9 cellular contexts compared by ENCODE assay signal in the genomic region with DNA sequence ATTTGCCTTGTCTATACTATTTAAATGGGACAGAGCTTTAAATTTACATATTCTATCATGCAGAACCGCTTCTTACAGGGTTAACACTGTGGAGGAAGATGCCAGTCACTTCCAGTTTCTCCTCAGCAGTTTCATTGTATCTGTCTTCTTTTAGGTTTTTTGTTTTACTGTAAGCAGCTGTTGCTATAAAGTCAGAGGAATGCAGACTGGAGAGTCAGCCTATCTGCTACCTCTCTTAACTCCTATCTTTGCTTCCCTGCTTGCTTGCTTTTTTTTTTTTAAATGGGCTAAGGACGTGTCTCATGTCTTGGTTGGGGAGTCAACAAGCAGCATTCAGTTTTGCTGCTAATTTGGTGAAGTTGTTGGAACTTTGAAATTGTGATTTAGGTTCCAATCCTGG. TPM values are rescaled to one million over a fixed set of nuclear protein-coding genes. Genes with fewer than 3 reads are reported as not detected.
DNase-seq lines count a peak whose midpoint lies in the region; ATAC-seq, FAIRE-seq and TF ChIP-seq lines count a peak whose summit lies in the region.
"Had no signal": no experiment of that assay in that cellular context is flagged by ENCODE, and none has a peak within 500 bp of the region (broad histone marks: within the 10 kb centered on the region; RNA-seq: fewer than 3 reads in every experiment).

No MANE protein-coding gene starts in this region.

- peaks cover 100% of the 10 kb centered on the region for H4K20me1 ChIP-seq in hepatocyte (ENCODE audit: insufficient read depth, poor library complexity, severe bottlenecking)

- no peak for TF ChIP-seq CTCF in hepatocyte (IDR thresholded peaks at IDR 0.05; ENCODE audit: poor library complexity)
- no peak for TF ChIP-seq CTCF in nephron progenitor cell (IDR thresholded peaks at IDR 0.05)
- no peak for TF ChIP-seq CTCF in prostate gland (IDR thresholded peaks at IDR 0.05)

- H3K4me1 ChIP-seq in hepatocyte (ENCODE audit: insufficient read depth) (peaks cover 4% of the 10 kb centered on the region), prostate gland (replicated peaks) (no peaks in the 10 kb centered on the region)

- no peaks in the 10 kb centered on the region for H3K36me3 ChIP-seq in hepatocyte (replicated peaks; ENCODE audit: insufficient read depth, low read depth)
- H3K36me3 ChIP-seq in prostate gland = no peaks in the 10 kb centered on the region

- H3K79me2 ChIP-seq in hepatocyte = peaks cover 100% of the 10 kb centered on the region

- H3K27ac Mint-ChIP-seq in nephron progenitor cell = no peak overlapping the region

- peaks cover 6% of the 10 kb centered on the region for H3K36me3 Mint-ChIP-seq in nephron progenitor cell (ENCODE audit: low read depth)

- H3K4me3 ChIP-seq in hepatocyte = no peak overlapping the region
- no peak overlapping the region for H3K4me3 ChIP-seq in prostate gland

- no peaks in the 10 kb centered on the region for H3K27me3 Mint-ChIP-seq in nephron progenitor cell (ENCODE audit: low read depth, poor library complexity)

- no peaks in the 10 kb centered on the region for H3K9me3 Mint-ChIP-seq in nephron progenitor cell

- peaks cover 53% of the 10 kb centered on the region for H3K4me1 Mint-ChIP-seq in nephron progenitor cell

- no peak overlapping the region for H2AFZ ChIP-seq in hepatocyte

- H3K9me3 ChIP-seq in hepatocyte (ENCODE audit: low read depth) (no peaks in the 10 kb centered on the region), prostate gland (no peaks in the 10 kb centered on the region)

- no peak for DNase-seq in GM18507 (ENCODE audit: extremely low spot score, insufficient read length, low read depth)
- no peak for DNase-seq in hepatocyte (ENCODE audit: low spot score)
- DNase-seq in nephron progenitor cell = no peak
- no peak for DNase-seq in AG08395 (ENCODE audit: low spot score)
- DNase-seq in prostate gland (ENCODE audit: low spot score) = no peak
- DNase-seq in GM19240 (ENCODE audit: insufficient read length, low spot score) = no peak
- DNase-seq: NCI-H226 had no signal

- H3K27me3 ChIP-seq in hepatocyte (no peaks in the 10 kb centered on the region), prostate gland (replicated peaks; ENCODE audit: insufficient read depth) (no peaks in the 10 kb centered on the region)

- no peaks in the 10 kb centered on the region for H3K9me2 ChIP-seq in hepatocyte (replicated peaks; ENCODE audit: insufficient read depth)

- H3K27ac ChIP-seq in hepatocyte (no peak overlapping the region), prostate gland (no peak overlapping the region)

- H3K4me3 Mint-ChIP-seq in nephron progenitor cell = no peak overlapping the region

- ATAC-seq in GM21381 (IDR thresholded peaks at IDR 0.05; ENCODE audit: unreplicated experiment) (peak; percentile 93), HG03354 (IDR thresholded peaks at IDR 0.05; ENCODE audit: poor library complexity, severe bottlenecking, unreplicated experiment) (peak; percentile 93)

- peak overlapping the region; percentile 40 for H3K4me2 ChIP-seq in hepatocyte

- intact Hi-C loops in prostate gland (cut with DNase I) = no loop called here

- 40% methylated on average over 2 of the region's 2 CpGs for WGBS in hepatocyte (ENCODE audit: low lambda C conversion rate, missing lambda C conversion rate)
- WGBS in prostate gland = 33% methylated on average over 2 of the region's 2 CpGs

- TF ChIP-seq POLR2A in prostate gland (IDR thresholded peaks at IDR 0.05) = no peak

- peak; percentile 86 for FAIRE-seq in GM18507 (lab: Jason Lieb, UNC)

RNA-seq across cellular contexts. Expression of a gene that starts 8.9 kb away (rescaled TPM):
- total RNA-seq in hepatocyte = 37.3 and 37.8 TPM in 2 replicates
- 2.6 and 2.7 TPM in 2 replicates for polyA plus RNA-seq in hepatocyte
- total RNA-seq in prostate gland = 10 to 100 TPM; 27.2 to 40.2 TPM
